Comparison of ENCODE assay signal across 11 cellular contexts in the genomic region with DNA sequence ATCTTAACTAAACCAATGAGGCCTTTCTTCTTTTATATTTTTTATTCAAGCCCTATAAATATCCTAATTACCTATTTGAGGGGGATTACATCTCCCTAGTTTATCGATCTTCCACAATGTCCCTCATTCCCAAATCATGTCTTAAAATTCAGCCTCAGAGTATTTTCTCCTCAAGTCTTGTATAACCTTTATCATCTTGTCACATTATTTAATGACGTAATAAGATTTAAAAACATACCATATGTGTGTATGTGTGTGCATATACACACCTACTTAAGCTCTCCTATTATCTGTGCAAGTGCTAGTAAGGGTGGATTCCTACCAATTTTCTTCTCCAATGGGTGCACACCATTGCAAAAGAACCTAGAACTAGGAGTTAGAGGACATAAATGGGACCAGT.
"Had no signal": no experiment of that assay in that cellular context is flagged by ENCODE, and none has a peak within 500 bp of the region (broad histone marks: within the 10 kb centered on the region; RNA-seq: fewer than 3 reads in every experiment).

No MANE protein-coding gene starts in this region.

- H3K27ac Mint-ChIP-seq: GM23338, H9, HFFc6 had no signal

- H3K36me3 ChIP-seq: HAP-1 had no signal

- H3K9ac ChIP-seq: GM23248 had no signal

- H3K9me3 Mint-ChIP-seq: HFFc6 had no signal

- DNase-seq: GM23248, GOT3, H7, H9, HCEC 1CT, HFFc6 had no signal

- ATAC-seq: GM23338, HCT116 had no signal

- H3K4me3 Mint-ChIP-seq: GM23338, H9, HFFc6 had no signal

- FAIRE-seq: H1, H54 had no signal

- H3K9me3 ChIP-seq: HAP-1 had no signal

- H3K4me1 ChIP-seq: HAP-1 had no signal

- H2AFZ ChIP-seq: GM23248, GM23338 had no signal

- H3K4me3 ChIP-seq: GM23248, GM23338, HAP-1 had no signal

- H3K4me2 ChIP-seq: GM23338 had no signal

- H3K4me1 Mint-ChIP-seq: GM23338, H9 had no signal

- H3K27ac ChIP-seq: GM23248 had no signal
